Comparison of ENCODE assay signal across 8 cellular contexts in genomic region chr20:34704177-34705007, GRCh38. TPM values are rescaled to one million over a fixed set of nuclear protein-coding genes. Genes with fewer than 3 reads are reported as not detected.
DNase-seq lines count a peak whose midpoint lies in the region; FAIRE-seq and TF ChIP-seq lines count a peak whose summit lies in the region.

TP53INP2 (plus strand) TSS chr20:34704344; CDS start chr20:34708740, 4,396 bp downstream.

- H3K9me3 ChIP-seq in neuronal stem cell (replicated peaks in 1 of 2; ENCODE audit: control insufficient read depth in 2 of 2, insufficient read depth in 1 of 2, low read depth in 1 of 2, low read length in 2 of 2): no peaks in the 10 kb centered on the region

- peak within 1 kb of the TSS; percentile 58 for H2AK5ac ChIP-seq in neuronal stem cell (ENCODE audit: low read depth, low read length)

- H4K8ac ChIP-seq in neuronal stem cell (ENCODE audit: low read depth, low read length): no peak within 1 kb of the TSS

- peaks cover 0 to 38% (median 14%) of the 10 kb centered on the region in 3 experiments for H3K27me3 ChIP-seq in neuronal stem cell (ENCODE audit: control insufficient read depth in 3 of 3, insufficient read depth in 3 of 3, low read depth in 1 of 3, low read length in 3 of 3)

- H4K91ac ChIP-seq in neuronal stem cell (ENCODE audit: low read depth, low read length, poor library complexity): no peak within 1 kb of the TSS

- peak within 1 kb of the TSS; percentile 75 for H2BK15ac ChIP-seq in neuronal stem cell (ENCODE audit: low read length)

- POLR2A ChIA-PET in HEK293T (lab: Yijun Ruan, JAX): interaction anchor here (0.7 to 1.4 kb wide), 5 partner anchors 14 to 121 kb away, joined by 3 to 5 read pairs (median 3); partner anchors contain the start of genes NCOA6 and PIGU

- peak within 1 kb of the TSS; percentile 62 for H3K23ac ChIP-seq in neuronal stem cell (ENCODE audit: low read depth, low read length, poor library complexity)

- peaks cover 46% of the 10 kb centered on the region for H3K4me1 Mint-ChIP-seq in activated naive CD4-positive, alpha-beta T cell treated with anti-CD3 and anti-CD28 coated beads, Interleukin-2, amount 10 ng/mL, durations not matched to agents 7 days and 5 days

- CTCF ChIA-PET in HEK293T (lab: Yijun Ruan, JAX): no interaction called here
- CTCF ChIA-PET in activated naive CD4-positive, alpha-beta T cell treated with anti-CD3 and anti-CD28 coated beads, Interleukin-2, amount 10 ng/mL, durations not matched to agents 7 days and 5 days (lab: Charles Lee): interaction anchor here (1.5 to 6.1 kb wide), 4 partner anchors 69 to 393 kb away, joined by 3 to 63 read pairs (median 30); no protein-coding TSS in a partner anchor

- peak within 1 kb of the TSS; percentile 75 for H3K4me2 ChIP-seq in neuronal stem cell (ENCODE audit: insufficient read depth, low read length, poor library complexity, severe bottlenecking)

- H3K27ac Mint-ChIP-seq in activated naive CD4-positive, alpha-beta T cell treated with anti-CD3 and anti-CD28 coated beads, Interleukin-2, amount 10 ng/mL, durations not matched to agents 7 days and 5 days: peak within 1 kb of the TSS; percentile 90

- H3K14ac ChIP-seq in neuronal stem cell (ENCODE audit: low read length): no peak within 1 kb of the TSS

- no peak for FAIRE-seq in frontal cortex (lab: Jason Lieb, UNC)

- peak within 1 kb of the TSS; percentile 95 for H3K18ac ChIP-seq in neuronal stem cell (ENCODE audit: low read length)

- H3K4me1 ChIP-seq in neuronal stem cell (ENCODE audit: control insufficient read depth in 2 of 2, insufficient read depth in 1 of 2, low read depth in 1 of 2, low read length in 2 of 2): peaks cover 2 to 6% of the 10 kb centered on the region in 2 donors

- peak within 1 kb of the TSS; percentile 100 for H2AFZ ChIP-seq in neuronal stem cell (ENCODE audit: low read length)

- peak within 1 kb of the TSS; percentile 83 to 89 for H3K4me3 ChIP-seq in neuronal stem cell (ENCODE audit: low read length in 2 of 2)

- no CpG with 5 or more reads among the region's 82 CpGs for WGBS in neuronal stem cell (ENCODE audit: extremely low coverage in 2 of 2, insufficient read length in 2 of 2, insufficient replicate concordance in 1 of 2), 2 donors

- no peak within 1 kb of the TSS for H3K27ac ChIP-seq in neuronal stem cell (replicated peaks; ENCODE audit: low read length)

- no peaks in the 10 kb centered on the region for H3K9me3 Mint-ChIP-seq in activated naive CD4-positive, alpha-beta T cell treated with anti-CD3 and anti-CD28 coated beads, Interleukin-2, amount 10 ng/mL, durations not matched to agents 7 days and 5 days

- H2BK12ac ChIP-seq in neuronal stem cell (ENCODE audit: low read length): no peak within 1 kb of the TSS

- H2BK5ac ChIP-seq in neuronal stem cell (ENCODE audit: low read length): no peak within 1 kb of the TSS

- H3K4me3 Mint-ChIP-seq in activated naive CD4-positive, alpha-beta T cell treated with anti-CD3 and anti-CD28 coated beads, Interleukin-2, amount 10 ng/mL, durations not matched to agents 7 days and 5 days: peak within 1 kb of the TSS; percentile 97

- H3K4ac ChIP-seq in neuronal stem cell (ENCODE audit: low read length): no peak within 1 kb of the TSS

- H2BK120ac ChIP-seq in neuronal stem cell (ENCODE audit: low read depth, low read length): peak within 1 kb of the TSS; percentile 69

- no peaks in the 10 kb centered on the region for H3K79me1 ChIP-seq in neuronal stem cell (ENCODE audit: low read depth, low read length)

- H3K36me3 ChIP-seq in neuronal stem cell (replicated peaks in 1 of 2; ENCODE audit: control insufficient read depth in 2 of 2, insufficient read depth in 2 of 2, low read length in 2 of 2): no peaks in the 10 kb centered on the region

- peak within 1 kb of the TSS; percentile 79 for H3K9ac ChIP-seq in neuronal stem cell (ENCODE audit: low read depth, low read length, poor library complexity)

- DNase-seq in EL (peak; percentile 83), HEK293T (ENCODE audit: extremely low spot score) (peak; percentile 85), NCI-H1048 (lab: John Stamatoyannopoulos, UW) (peak; percentile 86), SK-N-DZ (ENCODE audit: low spot score) (peak; percentile 98), frontal cortex (ENCODE audit: low spot score in 2 of 2) (peak; percentile 92 to 93), neuronal stem cell (ENCODE audit: low spot score) (peak; percentile 86), stromal cell of bone marrow (ENCODE audit: low read depth) (peak; percentile 83)
- peak; percentile 95 for DNase-seq in activated naive CD4-positive, alpha-beta T cell treated with anti-CD3 and anti-CD28 coated beads, Interleukin-2, amount 10 ng/mL, durations not matched to agents 7 days and 5 days

- H3K36me3 Mint-ChIP-seq in activated naive CD4-positive, alpha-beta T cell treated with anti-CD3 and anti-CD28 coated beads, Interleukin-2, amount 10 ng/mL, durations not matched to agents 7 days and 5 days: no peaks in the 10 kb centered on the region

- peaks cover 47% of the 10 kb centered on the region for H3K27me3 Mint-ChIP-seq in activated naive CD4-positive, alpha-beta T cell treated with anti-CD3 and anti-CD28 coated beads, Interleukin-2, amount 10 ng/mL, durations not matched to agents 7 days and 5 days

TF ChIP-seq in HEK293T, 16 proteins besides CTCF, POLR2A, EP300 and RAD21:
- TF ChIP-seq FOXM1 (IDR thresholded peaks at IDR 0.05; ENCODE audit: borderline replicate concordance) (peak; percentile 24; the same call in 1 of the 2 replicates), LEF1 (IDR thresholded peaks at IDR 0.05; ENCODE audit: borderline replicate concordance) (peak; percentile 64; the same call in 1 of the 2 replicates), FOXK2 (IDR thresholded peaks at IDR 0.05) (no peak)
TF ChIP-seq in HEK293T: peak in this region for 2.

RNA-seq across cellular contexts. Expression of gene TP53INP2, which starts in this region (rescaled TPM):
- 13.1 and 17.0 TPM in 2 replicates for polyA plus RNA-seq in SK-N-DZ (2014; cell fraction: cytosol; rRNA removed)
- polyA plus RNA-seq in SK-N-DZ (2014; cell fraction: nucleus; rRNA removed): 8.1 and 14.3 TPM in 2 replicates
- 3.7 TPM for total RNA-seq in frontal cortex
- polyA plus RNA-seq in neuronal stem cell (2013, experiment 1 of 2): 4.1 TPM
- 4.0 TPM for polyA plus RNA-seq in neuronal stem cell (2013, experiment 2 of 2)
